In genomic region chr1:17272641-17273040, GRCh38 we compare ENCODE assay signal across 18 cellular contexts. TPM values are rescaled to one million over a fixed set of nuclear protein-coding genes. Genes with fewer than 3 reads are reported as not detected.
"Had no signal": no experiment of that assay in that cellular context is flagged by ENCODE, and none has a peak within 500 bp of the region (broad histone marks: within the 10 kb centered on the region; RNA-seq: fewer than 3 reads in every experiment).

No MANE protein-coding gene starts in this region.

- DNase-seq: activated CD4-positive, alpha-beta T cell treated with anti-CD3 and anti-CD28 coated beads for 36 hours; activated CD4-positive, alpha-beta T cell treated with anti-CD3 and anti-CD28 coated beads, Interleukin-2, amount 50 U/mL, for 48 hours; activated gamma-delta T cell; adrenal gland; effector memory CD8-positive, alpha-beta T cell; foreskin fibroblast; left cardiac atrium; nucleus accumbens; stimulated activated naive CD8-positive, alpha-beta T cell treated with anti-CD3 and anti-CD28 coated beads, Interleukin-15, amount 100 ng/mL, for 72 hours had no signal

- H3K36me3 ChIP-seq: adrenal gland, breast epithelium, suprapubic skin had no signal

- H3K4me3 ChIP-seq: adrenal gland, breast epithelium, lung, suprapubic skin had no signal

- H3K4me1 ChIP-seq: adrenal gland, breast epithelium had no signal

- H3K9me3 ChIP-seq: adrenal gland, breast epithelium, suprapubic skin had no signal

- H3K27ac ChIP-seq: adrenal gland, breast epithelium, suprapubic skin had no signal

- H3K27me3 ChIP-seq: adrenal gland, breast epithelium had no signal

RNA-seq across cellular contexts. Expression of gene PADI3, which starts 23.7 kb away (rescaled TPM):
- total RNA-seq: activated CD4-positive, alpha-beta T cell treated with anti-CD3 and anti-CD28 coated beads for 36 hours; activated naive CD4-positive, alpha-beta T cell treated with anti-CD3 and anti-CD28 coated beads, Interleukin-2, amount 50 U/mL, for 72 hours; adrenal gland; breast epithelium; cerebellum; dermis microvascular lymphatic vessel endothelial cell; glomerular endothelial cell; left cardiac atrium; lung; progenitor cell of endocrine pancreas had no signal

RNA-seq across cellular contexts. Expression of gene PADI4, which starts 35.4 kb away (rescaled TPM):
- total RNA-seq: astrocyte, dermis microvascular lymphatic vessel endothelial cell, glomerular endothelial cell, progenitor cell of endocrine pancreas had no signal
